11 cellular contexts compared by ENCODE assay signal in genomic region chr1:211632117-211632807, GRCh38. TPM values are rescaled to one million over a fixed set of nuclear protein-coding genes. Genes with fewer than 3 reads are reported as not detected.
DNase-seq lines count a peak whose midpoint lies in the region; ATAC-seq, FAIRE-seq and TF ChIP-seq lines count a peak whose summit lies in the region.
"Had no signal": no experiment of that assay in that cellular context is flagged by ENCODE, and none has a peak within 500 bp of the region (broad histone marks: within the 10 kb centered on the region; RNA-seq: fewer than 3 reads in every experiment).

No MANE protein-coding gene starts in this region.

- no peak overlapping the region for H2BK15ac ChIP-seq in mesendoderm (replicated peaks; ENCODE audit: low read depth)

- H3K36me3 ChIP-seq in mesendoderm (ENCODE audit: control insufficient read depth, insufficient read depth, low read length) = no peaks in the 10 kb centered on the region
- H3K36me3 ChIP-seq: thoracic aorta had no signal

- no CpG with 5 or more reads among the region's 16 CpGs for WGBS in mesendoderm (ENCODE audit: extremely low coverage, insufficient coverage, low lambda C conversion rate)

- H3K56ac ChIP-seq in mesendoderm (ENCODE audit: low read length) = no peak overlapping the region

- H4K5ac ChIP-seq in mesendoderm (ENCODE audit: low read length) = no peak overlapping the region

- DNase-seq in SW480 (ENCODE audit: low spot score) (peak; percentile 55), myocyte (ENCODE audit: low read depth) (peak; percentile 71), mesendoderm (no peak), GM12892 (ENCODE audit: insufficient read length) (no peak), caudate nucleus (lab: John Stamatoyannopoulos, UW) (no peak)
- no peak for DNase-seq in stimulated activated CD4-positive, alpha-beta T cell treated with anti-CD3 and anti-CD28 coated beads, Interleukin-1b, Interleukin-23, amount 100 ng/mL, for 48 hours
- DNase-seq: PC-9 had no signal

- H3K4ac ChIP-seq in mesendoderm (ENCODE audit: low read depth, low read length) = no peak overlapping the region

- H3K4me2 ChIP-seq in mesendoderm (ENCODE audit: low read length) = no peak overlapping the region
- H3K4me2 ChIP-seq: PC-9 had no signal

- H3K79me1 ChIP-seq in mesendoderm (ENCODE audit: low read length) = no peaks in the 10 kb centered on the region

- H3K9ac ChIP-seq in mesendoderm (ENCODE audit: low read length) = no peak overlapping the region

- TF ChIP-seq POLR2A in GM12892 (IDR thresholded peaks at IDR 0.05; ENCODE audit: low read depth, low read length) = no peak

- no peaks in the 10 kb centered on the region for H3K79me2 ChIP-seq in mesendoderm (ENCODE audit: control insufficient read depth, insufficient read depth, low read length)

- H2BK120ac ChIP-seq in mesendoderm (ENCODE audit: low read depth, low read length) = no peak overlapping the region

- peak; percentile 86 for ATAC-seq in GM18498 (IDR thresholded peaks at IDR 0.05; ENCODE audit: unreplicated experiment)
- peak; percentile 52 for ATAC-seq in HG02610 (IDR thresholded peaks at IDR 0.05; ENCODE audit: unreplicated experiment)
- ATAC-seq: activated CD4-positive, CD25-positive, alpha-beta regulatory T cell treated with anti-CD3 and anti-CD28 coated beads, Interleukin-2, amount 50 U/mL, for 24 hours had no signal

- no peak overlapping the region for H3K18ac ChIP-seq in mesendoderm (ENCODE audit: low read length)

- no peak overlapping the region for H3K27ac ChIP-seq in mesendoderm (ENCODE audit: low read depth, low read length)
- H3K27ac ChIP-seq in caudate nucleus (ENCODE audit: low read depth, low read length) = no peak overlapping the region
- H3K27ac ChIP-seq: PC-9 had no signal

- H3K27me3 ChIP-seq in mesendoderm (ENCODE audit: insufficient read depth, low read length, poor library complexity) = no peaks in the 10 kb centered on the region

- peaks cover 5% of the 10 kb centered on the region for H3K4me1 ChIP-seq in mesendoderm (ENCODE audit: control insufficient read depth, low read depth, low read length)

- no peak overlapping the region for H4K8ac ChIP-seq in mesendoderm (ENCODE audit: low read depth, low read length)

- no peak overlapping the region for H3K23ac ChIP-seq in mesendoderm (ENCODE audit: low read length)

- H2BK5ac ChIP-seq in mesendoderm (ENCODE audit: low read length) = no peak overlapping the region

- H3K4me3 ChIP-seq in mesendoderm (ENCODE audit: low read length) = no peak overlapping the region
- H3K4me3 ChIP-seq: PC-9, thoracic aorta had no signal

- H2AK5ac ChIP-seq in mesendoderm (ENCODE audit: low read length) = no peak overlapping the region

- no peak for FAIRE-seq in GM12892 (lab: Jason Lieb, UNC)

RNA-seq across cellular contexts. Expression of gene NEK2, which starts 43.2 kb away (rescaled TPM):
- 0.16 and 0.19 TPM in 2 replicates for total RNA-seq in myocyte
- polyA plus RNA-seq in myocyte (2012) = 0.09 TPM
- polyA plus RNA-seq in mesendoderm (2013, experiment 1 of 2) = 13.0 TPM
- 13.9 TPM for polyA plus RNA-seq in mesendoderm (2013, experiment 2 of 2)
- 14.3 TPM for polyA plus RNA-seq in GM12892 (2012; ENCODE audit: missing spikeins)

RNA-seq across cellular contexts. Expression of gene SLC30A1, which starts 53.3 kb away (rescaled TPM):
- total RNA-seq in myocyte = 16.3 and 20.4 TPM in 2 replicates
- polyA plus RNA-seq in myocyte (2012) = 12.6 TPM
- polyA plus RNA-seq in mesendoderm (2013, experiment 1 of 2) = 11.3 TPM
- 10.4 TPM for polyA plus RNA-seq in mesendoderm (2013, experiment 2 of 2)
- 4.7 TPM for polyA plus RNA-seq in GM12892 (2012; ENCODE audit: missing spikeins)

Comparison
In these comparisons a context has a peak if more than half of its experiments do, and no peak if none do; other contexts are left out.
1. DNase-seq: peak in SW480 (single experiment) and myocyte (single experiment); none in mesendoderm (single experiment), GM12892 (single experiment), stimulated activated CD4-positive, alpha-beta T cell treated with anti-CD3 and anti-CD28 coated beads, Interleukin-1b, Interleukin-23, amount 100 ng/mL, for 48 hours (single experiment) and caudate nucleus (0 of 61).